14 cellular contexts compared by ENCODE assay signal in the genomic region with DNA sequence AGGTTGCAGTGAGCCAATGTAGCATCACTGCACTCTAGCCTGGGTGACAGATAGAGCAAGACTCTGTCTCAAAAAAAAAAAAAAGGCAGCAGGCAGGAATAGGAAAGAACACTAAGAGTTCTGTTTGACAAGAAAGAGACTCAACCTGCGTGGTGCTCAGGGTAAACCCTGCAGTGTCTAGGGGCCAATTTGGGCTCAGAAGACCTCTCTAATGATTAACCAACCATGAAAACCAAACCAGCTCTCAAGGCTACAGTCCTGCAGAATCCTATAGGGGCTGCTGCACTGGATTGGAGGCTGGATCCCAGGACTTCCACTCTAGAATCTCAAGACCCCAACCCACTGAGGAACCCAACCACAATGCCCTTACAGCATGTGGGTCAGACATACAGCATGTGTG. TPM values are rescaled to one million over a fixed set of nuclear protein-coding genes. Genes with fewer than 3 reads are reported as not detected.
DNase-seq lines count a peak whose midpoint lies in the region; ATAC-seq and TF ChIP-seq lines count a peak whose summit lies in the region.
"Had no signal": no experiment of that assay in that cellular context is flagged by ENCODE, and none has a peak within 500 bp of the region (broad histone marks: within the 10 kb centered on the region; RNA-seq: fewer than 3 reads in every experiment).

No MANE protein-coding gene starts in this region.

- peaks cover 11% of the 10 kb centered on the region for H3K36me3 Mint-ChIP-seq in activated CD4-positive, alpha-beta memory T cell treated with anti-CD3 and anti-CD28 coated beads for 36 hours
- H3K36me3 Mint-ChIP-seq in activated CD4-positive, alpha-beta memory T cell treated with anti-CD3 and anti-CD28 coated beads, Interleukin-2, amount 10 ng/mL, durations not matched to agents 7 days and 5 days (ENCODE audit: low read depth), result peaks cover 30% of the 10 kb centered on the region
- peaks cover 56% of the 10 kb centered on the region for H3K36me3 Mint-ChIP-seq in activated T-helper 2 cell treated with anti-CD3 and anti-CD28 coated beads, Interferon-gamma antibody, Interleukin-2, Interleukin-4, amounts not matched to agents 10 μg/mL and 5 μg/mL and 100 μg/mL, durations not matched to agents 14 hours and 24 hours and 36 hours (ENCODE audit: low read depth)

- POLR2A ChIA-PET in activated CD4-positive, alpha-beta memory T cell treated with anti-CD3 and anti-CD28 coated beads for 36 hours (lab: Charles Lee), result interaction anchor here (3.7 to 4.2 kb wide), 2 partner anchors 10 to 47 kb away, joined by 18 to 20 read pairs; no protein-coding TSS in a partner anchor
- POLR2A ChIA-PET in activated CD4-positive, alpha-beta memory T cell treated with anti-CD3 and anti-CD28 coated beads, Interleukin-2, amount 10 ng/mL, durations not matched to agents 7 days and 5 days (lab: Charles Lee), result interaction anchor here (1.7 to 17.0 kb wide), 4 partner anchors 24 to 96 kb away, joined by 4 to 467 read pairs (median 11); a partner anchor contains a TSS

- TF ChIP-seq CTCF in sigmoid colon (IDR thresholded peaks at IDR 0.05), result no peak

- H3K27ac Mint-ChIP-seq in activated CD4-positive, alpha-beta memory T cell treated with anti-CD3 and anti-CD28 coated beads for 36 hours, result peak overlapping the region; percentile 38
- no peak overlapping the region for H3K27ac Mint-ChIP-seq in activated CD4-positive, alpha-beta memory T cell treated with anti-CD3 and anti-CD28 coated beads, Interleukin-2, amount 10 ng/mL, durations not matched to agents 7 days and 5 days
- H3K27ac Mint-ChIP-seq in activated T-helper 2 cell treated with anti-CD3 and anti-CD28 coated beads, Interferon-gamma antibody, Interleukin-2, Interleukin-4, amounts not matched to agents 10 μg/mL and 5 μg/mL and 100 μg/mL, durations not matched to agents 14 hours and 24 hours and 36 hours, result no peak overlapping the region

- DNase-seq in activated CD4-positive, alpha-beta memory T cell treated with anti-CD3 and anti-CD28 coated beads for 36 hours, result no peak
- DNase-seq in activated CD4-positive, alpha-beta memory T cell treated with anti-CD3 and anti-CD28 coated beads, Interleukin-2, amount 10 ng/mL, durations not matched to agents 7 days and 5 days, result no peak
- DNase-seq in activated T-helper 2 cell treated with anti-CD3 and anti-CD28 coated beads, Interferon-gamma antibody, Interleukin-2, Interleukin-4, amounts not matched to agents 10 μg/mL and 5 μg/mL and 100 μg/mL, durations not matched to agents 14 hours and 24 hours and 36 hours (ENCODE audit: low spot score), result no peak
- peak; percentile 21 for DNase-seq in sigmoid colon
- no peak for DNase-seq in NCI-H748 treated with DMSO at 0.1 percent for 48 hours (lab: John Stamatoyannopoulos, UW)
- DNase-seq in H7, result no peak
- DNase-seq: cortex of kidney, lower lobe of right lung, NCI-H1417 treated with DMSO at 0.1 percent for 48 hours had no signal

- no peak for TF ChIP-seq POLR2A in sigmoid colon (IDR thresholded peaks at IDR 0.05)

- intact Hi-C loops in activated CD4-positive, alpha-beta memory T cell treated with anti-CD3 and anti-CD28 coated beads for 36 hours (cut with micrococcal nuclease), result no loop called here
- intact Hi-C loops in activated T-helper 2 cell treated with anti-CD3 and anti-CD28 coated beads, Interferon-gamma antibody, Interleukin-2, Interleukin-4, amounts not matched to agents 10 μg/mL and 5 μg/mL and 100 μg/mL, durations not matched to agents 14 hours and 24 hours and 36 hours (cut with micrococcal nuclease), result no loop called here
- intact Hi-C loops in sigmoid colon (cut with DNase I), result no loop called here

- H3K36me3 ChIP-seq in sigmoid colon, result no peaks in the 10 kb centered on the region
- no peaks in the 10 kb centered on the region for H3K36me3 ChIP-seq in H7 (replicated peaks; ENCODE audit: control insufficient read depth, insufficient read depth, low read length)
- H3K36me3 ChIP-seq: lower lobe of right lung, tibial nerve had no signal

- no peak for TF ChIP-seq EP300 in sigmoid colon (IDR thresholded peaks at IDR 0.05)

- peak overlapping the region; percentile 92 for H3K4me3 Mint-ChIP-seq in activated CD4-positive, alpha-beta memory T cell treated with anti-CD3 and anti-CD28 coated beads for 36 hours
- H3K4me3 Mint-ChIP-seq in activated CD4-positive, alpha-beta memory T cell treated with anti-CD3 and anti-CD28 coated beads, Interleukin-2, amount 10 ng/mL, durations not matched to agents 7 days and 5 days, result no peak overlapping the region
- H3K4me3 Mint-ChIP-seq in activated T-helper 2 cell treated with anti-CD3 and anti-CD28 coated beads, Interferon-gamma antibody, Interleukin-2, Interleukin-4, amounts not matched to agents 10 μg/mL and 5 μg/mL and 100 μg/mL, durations not matched to agents 14 hours and 24 hours and 36 hours (ENCODE audit: low read depth), result peak overlapping the region; percentile 58
- H3K4me3 Mint-ChIP-seq: neural crest cell had no signal

- H3K27me3 ChIP-seq in sigmoid colon (peaks cover 18 to 50% (median 26%) of the 10 kb centered on the region in 3 donors), H7 (ENCODE audit: control insufficient read depth, insufficient read depth, low read length) (peaks cover 49% of the 10 kb centered on the region)

- ATAC-seq in GM19043 (IDR thresholded peaks at IDR 0.05; ENCODE audit: low read depth, unreplicated experiment) (peak; percentile 28), GM21825 (IDR thresholded peaks at IDR 0.05; ENCODE audit: unreplicated experiment) (no peak)
- ATAC-seq: K562, lower lobe of right lung had no signal

- H3K9me3 Mint-ChIP-seq in activated CD4-positive, alpha-beta memory T cell treated with anti-CD3 and anti-CD28 coated beads for 36 hours, result no peaks in the 10 kb centered on the region
- no peaks in the 10 kb centered on the region for H3K9me3 Mint-ChIP-seq in activated CD4-positive, alpha-beta memory T cell treated with anti-CD3 and anti-CD28 coated beads, Interleukin-2, amount 10 ng/mL, durations not matched to agents 7 days and 5 days
- no peaks in the 10 kb centered on the region for H3K9me3 Mint-ChIP-seq in activated T-helper 2 cell treated with anti-CD3 and anti-CD28 coated beads, Interferon-gamma antibody, Interleukin-2, Interleukin-4, amounts not matched to agents 10 μg/mL and 5 μg/mL and 100 μg/mL, durations not matched to agents 14 hours and 24 hours and 36 hours
- H3K9me3 Mint-ChIP-seq: neural crest cell had no signal

- WGBS in sigmoid colon, 2 donors, result 14 to 54% methylated on average over 1 of the region's 1 CpG

- H3K4me1 ChIP-seq in sigmoid colon, result peaks cover 0 to 29% (median 23%) of the 10 kb centered on the region in 4 donors

- H3K27me3 Mint-ChIP-seq in activated CD4-positive, alpha-beta memory T cell treated with anti-CD3 and anti-CD28 coated beads for 36 hours, result no peaks in the 10 kb centered on the region
- H3K27me3 Mint-ChIP-seq in activated CD4-positive, alpha-beta memory T cell treated with anti-CD3 and anti-CD28 coated beads, Interleukin-2, amount 10 ng/mL, durations not matched to agents 7 days and 5 days, result no peaks in the 10 kb centered on the region
- H3K27me3 Mint-ChIP-seq in activated T-helper 2 cell treated with anti-CD3 and anti-CD28 coated beads, Interferon-gamma antibody, Interleukin-2, Interleukin-4, amounts not matched to agents 10 μg/mL and 5 μg/mL and 100 μg/mL, durations not matched to agents 14 hours and 24 hours and 36 hours (ENCODE audit: low read depth), result no peaks in the 10 kb centered on the region

- CTCF ChIA-PET in activated CD4-positive, alpha-beta memory T cell treated with anti-CD3 and anti-CD28 coated beads for 36 hours (lab: Charles Lee), result interaction anchor here (1.0 to 10.4 kb wide), 2 partner anchors 41 to 47 kb away, joined by 3 to 119 read pairs; no protein-coding TSS in a partner anchor
- CTCF ChIA-PET in activated CD4-positive, alpha-beta memory T cell treated with anti-CD3 and anti-CD28 coated beads, Interleukin-2, amount 10 ng/mL, durations not matched to agents 7 days and 5 days (lab: Charles Lee), result interaction anchor here (3.2 to 5.7 kb wide), 2 partner anchors 46 to 48 kb away, joined by 23 to 98 read pairs; no protein-coding TSS in a partner anchor

- peaks cover 62% of the 10 kb centered on the region for H3K4me1 Mint-ChIP-seq in activated CD4-positive, alpha-beta memory T cell treated with anti-CD3 and anti-CD28 coated beads for 36 hours (ENCODE audit: low read depth)
- H3K4me1 Mint-ChIP-seq in activated CD4-positive, alpha-beta memory T cell treated with anti-CD3 and anti-CD28 coated beads, Interleukin-2, amount 10 ng/mL, durations not matched to agents 7 days and 5 days, result peaks cover 71% of the 10 kb centered on the region
- H3K4me1 Mint-ChIP-seq in activated T-helper 2 cell treated with anti-CD3 and anti-CD28 coated beads, Interferon-gamma antibody, Interleukin-2, Interleukin-4, amounts not matched to agents 10 μg/mL and 5 μg/mL and 100 μg/mL, durations not matched to agents 14 hours and 24 hours and 36 hours (ENCODE audit: low read depth), result peaks cover 67% of the 10 kb centered on the region

- H3K9me3 ChIP-seq in sigmoid colon, result no peaks in the 10 kb centered on the region
- H3K9me3 ChIP-seq: lower lobe of right lung, tibial nerve had no signal

- H3K27ac ChIP-seq in sigmoid colon, result no peak overlapping the region
- H3K27ac ChIP-seq: lower lobe of right lung had no signal

- no peak overlapping the region for H3K4me3 ChIP-seq in sigmoid colon
- H3K4me3 ChIP-seq in H7 (ENCODE audit: insufficient read depth, low read depth, low read length), result no peak overlapping the region
- H3K4me3 ChIP-seq: K562, lower lobe of right lung, tibial nerve had no signal

RNA-seq across cellular contexts. Expression of a gene that starts 2.4 kb away (rescaled TPM):
- 10 to 100 TPM; 29.6 to 30.1 TPM for total RNA-seq in activated CD4-positive, alpha-beta memory T cell treated with anti-CD3 and anti-CD28 coated beads for 36 hours
- total RNA-seq in activated CD4-positive, alpha-beta memory T cell treated with anti-CD3 and anti-CD28 coated beads, Interleukin-2, amount 10 ng/mL, durations not matched to agents 7 days and 5 days, result 10 to 100 TPM; 35.9 to 38.3 TPM
- total RNA-seq in activated T-helper 2 cell treated with anti-CD3 and anti-CD28 coated beads, Interferon-gamma antibody, Interleukin-2, Interleukin-4, amounts not matched to agents 10 μg/mL and 5 μg/mL and 100 μg/mL, durations not matched to agents 14 hours and 24 hours and 36 hours, result 67.9 and 71.2 TPM in 2 replicates
- total RNA-seq in sigmoid colon, result 1 to 10 TPM in 1 of 4 donors, under 1 TPM in 3; 0.16 to 3.6 (median 0.65) TPM
- 10 to 100 TPM; 16.8 to 46.4 (median 25.4) TPM for polyA plus RNA-seq in sigmoid colon
- 4.2 and 7.6 TPM in 2 replicates for total RNA-seq in H7 (2014; rRNA removed; shearing (Covaris generic))

RNA-seq across cellular contexts. Expression of a gene that starts 27.0 kb away (rescaled TPM):
- 1,000 to 10,000 TPM; 2,535 to 2,567 TPM for total RNA-seq in activated CD4-positive, alpha-beta memory T cell treated with anti-CD3 and anti-CD28 coated beads for 36 hours
- total RNA-seq in activated CD4-positive, alpha-beta memory T cell treated with anti-CD3 and anti-CD28 coated beads, Interleukin-2, amount 10 ng/mL, durations not matched to agents 7 days and 5 days, result 1,000 to 10,000 TPM; 5,686 to 5,768 TPM
- total RNA-seq in activated T-helper 2 cell treated with anti-CD3 and anti-CD28 coated beads, Interferon-gamma antibody, Interleukin-2, Interleukin-4, amounts not matched to agents 10 μg/mL and 5 μg/mL and 100 μg/mL, durations not matched to agents 14 hours and 24 hours and 36 hours, result 2,676 and 2,847 TPM in 2 replicates
- 1,000 to 10,000 TPM; 1,887 to 2,459 (median 2,033) TPM for total RNA-seq in sigmoid colon
- polyA plus RNA-seq in sigmoid colon, result 1,000 to 10,000 TPM; 3,723 to 4,314 (median 4,173) TPM
- 1,705 and 2,421 TPM in 2 replicates for total RNA-seq in H7 (2014; rRNA removed; shearing (Covaris generic))
